10 cellular contexts compared by ENCODE assay signal in genomic region chr12:24025153-24025798, GRCh38.
DNase-seq lines count a peak whose midpoint lies in the region; ATAC-seq and TF ChIP-seq lines count a peak whose summit lies in the region.
"Had no signal": no experiment of that assay in that cellular context is flagged by ENCODE, and none has a peak within 500 bp of the region (broad histone marks: within the 10 kb centered on the region; RNA-seq: fewer than 3 reads in every experiment).

No MANE protein-coding gene starts in this region.

- no peaks in the 10 kb centered on the region for H3K79me2 ChIP-seq in osteoblast (ENCODE audit: insufficient read depth, low read length)

- H3K4me2 ChIP-seq in osteoblast (ENCODE audit: insufficient read depth, low read length) = no peak overlapping the region

- H3K27me3 ChIP-seq in brain microvascular endothelial cell (replicated peaks) (no peaks in the 10 kb centered on the region), osteoblast (ENCODE audit: insufficient read depth, low read length) (no peaks in the 10 kb centered on the region)

- ATAC-seq in GM21737 (IDR thresholded peaks at IDR 0.05; ENCODE audit: unreplicated experiment) = no peak
- ATAC-seq: T-cell had no signal

- no peak overlapping the region for H2AFZ ChIP-seq in osteoblast (ENCODE audit: low read length)

- TF ChIP-seq CTCF in GM12874 (IDR thresholded peaks at IDR 0.05; ENCODE audit: insufficient read depth, low read depth, low read length) (0 out of 2 replicates have a peak, but pooled peaks have one; percentile 20), NB4 (IDR thresholded peaks at IDR 0.05; ENCODE audit: low read depth, low read length) (peak; percentile 56), brain microvascular endothelial cell (IDR thresholded peaks at IDR 0.05; ENCODE audit: low read depth, low read length, missing control alignments) (peak; percentile 49), osteoblast (IDR thresholded peaks at IDR 0.05; ENCODE audit: extremely low read depth, low read depth, low read length) (peak; percentile 40)

- H4K20me1 ChIP-seq in osteoblast (ENCODE audit: insufficient read depth, low read length) = no peaks in the 10 kb centered on the region

- no peak for TF ChIP-seq POLR2A in NB4 (IDR thresholded peaks at IDR 0.05; ENCODE audit: extremely low read depth, insufficient read length)

- H3K36me3 ChIP-seq in brain microvascular endothelial cell (replicated peaks) = no peaks in the 10 kb centered on the region
- H3K36me3 ChIP-seq in osteoblast (ENCODE audit: insufficient read depth, low read length) = no peaks in the 10 kb centered on the region

- H3K4me3 ChIP-seq in NB4 (ENCODE audit: low read depth, low read length) (no peak overlapping the region), brain microvascular endothelial cell (ENCODE audit: low read depth, low read length) (no peak overlapping the region), osteoblast (ENCODE audit: insufficient read depth, low read length) (no peak overlapping the region)

- H3K27ac ChIP-seq in brain microvascular endothelial cell (no peak overlapping the region), osteoblast (ENCODE audit: low read depth, low read length) (no peak overlapping the region)

- H3K4me1 ChIP-seq in osteoblast (ENCODE audit: insufficient read depth, low read length) = no peaks in the 10 kb centered on the region

- H3K9me3 ChIP-seq in osteoblast (ENCODE audit: low read depth, low read length) = no peaks in the 10 kb centered on the region

- in situ Hi-C loops in brain microvascular endothelial cell (cut with HindIII; ENCODE audit: low pct_ligation_motif_present, low sequenced_read_pairs) = no loop called here

- DNase-seq in NB4 (ENCODE audit: low read depth) (peak; percentile 17), brain microvascular endothelial cell (no peak), osteoblast (ENCODE audit: insufficient read length, low spot score, missing footprints) (no peak)
- DNase-seq in activated CD4-positive, alpha-beta T cell treated with anti-CD3 and anti-CD28 coated beads, Interleukin-2, amount 50 U/mL, for 4 hours = no peak
- DNase-seq in effector CD4-positive, alpha-beta T cell = no peak
- DNase-seq: dermis blood vessel endothelial cell, NCI-H187 treated with DMSO at 0.1 percent for 48 hours, T-cell had no signal
